ENCODE assay signal across 23 cellular contexts in the genomic region with DNA sequence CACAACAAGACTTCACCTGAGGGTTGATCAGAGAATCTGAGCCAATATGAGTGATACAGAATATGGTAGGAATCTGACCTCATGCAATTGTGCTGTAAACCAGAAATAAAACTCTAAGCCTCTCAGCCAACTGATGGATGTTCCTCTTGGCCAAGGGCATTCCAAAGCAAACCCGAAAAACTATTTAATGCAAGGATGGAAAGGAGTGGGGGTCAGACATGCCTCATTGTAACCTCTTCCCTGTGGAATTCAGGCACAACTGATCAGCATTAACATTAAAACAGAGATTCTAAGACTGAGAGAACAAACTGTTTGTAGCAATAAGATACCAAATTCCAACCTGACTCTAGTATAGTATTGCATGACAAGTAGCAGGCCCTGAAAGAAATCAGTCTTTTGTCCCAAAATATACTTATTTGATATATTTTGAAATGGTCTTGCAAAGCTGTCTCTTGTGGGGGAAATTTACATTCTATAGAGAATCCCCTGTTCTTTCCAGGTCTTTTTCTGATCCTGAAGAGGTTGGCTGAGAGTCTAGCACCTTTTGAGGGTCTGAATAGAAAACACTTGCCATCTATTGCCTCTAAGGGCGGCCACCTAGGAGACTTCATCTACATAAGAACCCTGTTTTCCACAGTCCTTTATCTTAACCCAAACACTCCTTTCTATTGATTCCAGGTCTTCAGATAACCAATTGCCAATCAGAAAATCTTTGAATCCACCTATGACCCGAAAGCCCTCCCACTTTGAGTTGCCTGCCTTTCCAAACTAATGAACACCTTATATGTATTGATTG.
"Had no signal": no experiment of that assay in that cellular context is flagged by ENCODE, and none has a peak within 500 bp of the region (broad histone marks: within the 10 kb centered on the region; RNA-seq: fewer than 3 reads in every experiment).

No MANE protein-coding gene starts in this region.

- H2AFZ ChIP-seq: neural progenitor cell, parathyroid adenoma had no signal

- H3K79me2 ChIP-seq: parathyroid adenoma had no signal

- H3K9me3 ChIP-seq: left lung, right lobe of liver, suprapubic skin, transverse colon, upper lobe of right lung, uterus had no signal

- H3K4me3 ChIP-seq: left lung, neural progenitor cell, right lobe of liver, suprapubic skin, transverse colon, upper lobe of right lung, uterus had no signal

- H3K4me1 ChIP-seq: parathyroid adenoma, right lobe of liver, suprapubic skin, transverse colon, upper lobe of right lung, uterus had no signal

- H3K9ac ChIP-seq: neural progenitor cell, parathyroid adenoma had no signal

- H3K27ac ChIP-seq: left lung, neural progenitor cell, parathyroid adenoma, right lobe of liver, suprapubic skin, transverse colon, upper lobe of right lung, uterus had no signal

- H3K36me3 ChIP-seq: left lung, neural progenitor cell, right lobe of liver, suprapubic skin, transverse colon, upper lobe of right lung, uterus had no signal

- ATAC-seq: effector memory CD8-positive, alpha-beta T cell; left cardiac atrium; left lung; naive thymus-derived CD4-positive, alpha-beta T cell; right lobe of liver; stimulated activated naive CD8-positive, alpha-beta T cell treated with anti-CD3 and anti-CD28 coated beads, Interleukin-15, amount 100 ng/mL, for 72 hours; upper lobe of right lung had no signal

- H3K27me3 ChIP-seq: left lung, neural progenitor cell, right lobe of liver, upper lobe of right lung, uterus had no signal

- DNase-seq: cortex of kidney; effector memory CD8-positive, alpha-beta T cell; hypothalamus; left cardiac atrium; left lung; mesenchymal stem cell; midbrain; naive thymus-derived CD4-positive, alpha-beta T cell; right lobe of liver; small intestine; stimulated activated CD4-positive, alpha-beta T cell treated with anti-CD3 and anti-CD28 coated beads, Interleukin-1b, Interleukin-23, amount 100 ng/mL, for 48 hours; stimulated activated CD4-positive, alpha-beta T cell treated with anti-CD3 and anti-CD28 coated beads, Interleukin-4, amount 100 ng/mL, for 1 hour; stimulated activated CD8-positive, alpha-beta memory T cell treated with anti-CD3 and anti-CD28 coated beads, Interleukin-4, amount 100 ng/mL, for 48 hours; stimulated activated naive CD4-positive, alpha-beta T cell; stimulated activated naive CD8-positive, alpha-beta T cell treated with anti-CD3 and anti-CD28 coated beads, Interleukin-15, amount 100 ng/mL, for 72 hours; transverse colon; upper lobe of right lung; uterus had no signal

- FAIRE-seq: frontal cortex, islet of Langerhans, small intestine had no signal
